Comparison of ENCODE assay signal across 15 cellular contexts in the genomic region with DNA sequence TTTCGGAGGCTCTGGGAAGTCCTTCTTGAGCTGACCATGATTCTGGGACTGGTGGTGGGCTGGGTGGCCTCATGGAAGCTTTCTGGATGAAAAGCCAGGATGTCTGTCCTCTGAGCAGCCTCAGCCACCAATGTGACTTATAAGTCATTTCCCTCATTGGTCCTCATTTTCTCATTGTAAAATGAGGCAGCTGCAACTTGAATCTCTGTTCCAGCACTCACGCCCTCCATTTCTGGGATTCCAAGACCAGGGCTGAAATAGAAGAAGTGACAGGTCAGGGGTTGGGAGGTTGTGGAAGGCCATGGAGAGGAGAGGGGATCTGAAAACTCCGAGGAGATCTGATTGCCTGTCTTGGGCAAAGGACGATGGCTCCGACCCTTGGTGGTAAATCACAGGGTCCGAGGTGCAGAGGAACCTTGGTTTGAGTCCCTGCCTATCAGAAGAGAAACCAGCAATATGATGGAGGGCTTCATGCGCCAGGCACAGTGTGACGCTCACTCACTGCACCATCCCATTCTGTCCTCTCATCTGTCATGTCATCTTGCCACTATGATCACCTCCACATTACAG. TPM values are rescaled to one million over a fixed set of nuclear protein-coding genes. Genes with fewer than 3 reads are reported as not detected.
DNase-seq lines count a peak whose midpoint lies in the region; ATAC-seq and TF ChIP-seq lines count a peak whose summit lies in the region.
"Had no signal": no experiment of that assay in that cellular context is flagged by ENCODE, and none has a peak within 500 bp of the region (broad histone marks: within the 10 kb centered on the region; RNA-seq: fewer than 3 reads in every experiment).

No MANE protein-coding gene starts in this region.

- H3K4me1 ChIP-seq in cardiac muscle cell (ENCODE audit: low read depth): peaks cover 62% of the 10 kb centered on the region
- peaks cover 39% of the 10 kb centered on the region for H3K4me1 ChIP-seq in endodermal cell (ENCODE audit: control insufficient read depth, insufficient read depth, low read length)
- H3K4me1 ChIP-seq in thoracic aorta (ENCODE audit: control insufficient read depth in 1 of 2, low read depth in 2 of 2): peaks cover 15 to 67% of the 10 kb centered on the region in 2 donors
- H3K4me1 ChIP-seq in mammary epithelial cell (ENCODE audit: insufficient read depth, low read length): no peaks in the 10 kb centered on the region

- in situ Hi-C loops in mammary epithelial cell (cut with MboI; ENCODE audit: low sequenced_read_pairs in 2 of 2): no loop called here

- peaks cover 31% of the 10 kb centered on the region for H3K27me3 Mint-ChIP-seq in endodermal cell (ENCODE audit: insufficient read depth)

- intact Hi-C loops in Right ventricle myocardium superior (cut with DNase I) (no loop called here), mammary epithelial cell (cut with micrococcal nuclease) (no loop called here)

- H4K20me1 ChIP-seq in mammary epithelial cell (ENCODE audit: insufficient read depth, low read length): no peaks in the 10 kb centered on the region
- H4K20me1 ChIP-seq: BLaER1 treated with 17β-estradiol and CSF1 and Interleukin-3, amounts not matched to agents 10 nM and 100 nM had no signal

- H3K36me3 ChIP-seq in cardiac muscle cell (no peaks in the 10 kb centered on the region), endodermal cell (ENCODE audit: control insufficient read depth, insufficient read depth, low read length) (peaks cover 10% of the 10 kb centered on the region), thoracic aorta (no peaks in the 10 kb centered on the region), mammary epithelial cell (ENCODE audit: insufficient read depth, low read length) (no peaks in the 10 kb centered on the region)
- H3K36me3 ChIP-seq: BLaER1 treated with 17β-estradiol and CSF1 and Interleukin-3, amounts not matched to agents 10 nM and 100 nM; MG63 had no signal

- H3K27ac Mint-ChIP-seq in endodermal cell: no peak overlapping the region

- TF ChIP-seq CTCF in cardiac muscle cell (IDR thresholded peaks at IDR 0.05; ENCODE audit: low read depth, low read length) (no peak), endodermal cell (conservative IDR thresholded peaks at IDR 0.05) (no peak), thoracic aorta (IDR thresholded peaks at IDR 0.05) (no peak), mammary epithelial cell (conservative IDR thresholded peaks at IDR 0.05 in 1 of 2, IDR thresholded peaks at IDR 0.05 in 1 of 2; ENCODE audit: extremely low read depth in 1 of 2, insufficient read depth in 1 of 2, low read depth in 1 of 2, low read length in 2 of 2) (no peak)

- DNase-seq in cardiac muscle cell (ENCODE audit: low read depth in 1 of 2, low spot score in 1 of 2) (no peak), Right ventricle myocardium superior (no peak), endodermal cell (peak; percentile 31), myocyte (ENCODE audit: low read depth) (peak; percentile 55), thoracic aorta (ENCODE audit: low spot score) (no peak), hypothalamus (lab: John Stamatoyannopoulos, UW) (no peak), NCI-H2196 (lab: John Stamatoyannopoulos, UW; ENCODE audit: unreplicated experiment) (no peak), mammary epithelial cell (no peak)
- DNase-seq: 8988T, DMS 273 treated with DMSO at 0.1 percent for 48 hours, MG63, NCI-H1105, NCI-H1694 treated with DMSO at 0.1 percent for 48 hours, NCI-H774 had no signal

- H3K36me3 Mint-ChIP-seq in endodermal cell (ENCODE audit: low read depth): peaks cover 14% of the 10 kb centered on the region

- WGBS in endodermal cell (ENCODE audit: insufficient coverage in 1 of 2, insufficient read length in 1 of 2), 2 experiments: 96 to 99% methylated on average over 7 to 8 of the region's 8 CpGs
- 83% methylated on average over 8 of the region's 8 CpGs for WGBS in mammary epithelial cell (ENCODE audit: low coverage, missing lambda C conversion rate)

- CTCF ChIA-PET in mammary epithelial cell (lab: Charles Lee; ENCODE audit: low non-redundant PET): no interaction called here

- H3K27me3 ChIP-seq in cardiac muscle cell (no peaks in the 10 kb centered on the region), endodermal cell (ENCODE audit: control insufficient read depth, insufficient read depth, low read length, poor library complexity, severe bottlenecking) (no peaks in the 10 kb centered on the region), thoracic aorta (replicated peaks; ENCODE audit: insufficient read depth) (no peaks in the 10 kb centered on the region), mammary epithelial cell (ENCODE audit: insufficient read depth, low read length) (no peaks in the 10 kb centered on the region)
- H3K27me3 ChIP-seq: BLaER1 treated with 17β-estradiol and CSF1 and Interleukin-3, amounts not matched to agents 10 nM and 100 nM; MG63 had no signal

- H3K9me3 ChIP-seq in cardiac muscle cell (ENCODE audit: low read depth) (peaks cover 5% of the 10 kb centered on the region), endodermal cell (ENCODE audit: control insufficient read depth, low read length) (peaks cover 18% of the 10 kb centered on the region), thoracic aorta (no peaks in the 10 kb centered on the region), mammary epithelial cell (replicated peaks; ENCODE audit: insufficient read depth, low read length) (no peaks in the 10 kb centered on the region)

- no TSS peak for BruUV-seq in mammary epithelial cell (replicated peaks; lab: Mats Ljungman, UMichigan)

- ATAC-seq in Right ventricle myocardium superior (ENCODE audit: poor library complexity) (no peak), thoracic aorta (ENCODE audit: insufficient number of reproducible peaks, low FRiP score, low read depth) (no peak)

- no peak overlapping the region for H3K4me3 ChIP-seq in cardiac muscle cell
- H3K4me3 ChIP-seq in endodermal cell (ENCODE audit: low read length): no peak overlapping the region
- no peak overlapping the region for H3K4me3 ChIP-seq in thoracic aorta
- no peak overlapping the region for H3K4me3 ChIP-seq in mammary epithelial cell (replicated peaks in 1 of 3; ENCODE audit: insufficient read depth in 1 of 3, low read depth in 2 of 3, low read length in 3 of 3)
- H3K4me3 ChIP-seq: BLaER1 treated with 17β-estradiol and CSF1 and Interleukin-3, amounts not matched to agents 10 nM and 100 nM; MG63 had no signal

- H3K4me2 ChIP-seq in mammary epithelial cell (ENCODE audit: insufficient read depth, low read depth, low read length): no peak overlapping the region

- H3K27ac ChIP-seq in cardiac muscle cell (peak overlapping the region; percentile 94), endodermal cell (ENCODE audit: low read depth, low read length) (no peak overlapping the region), thoracic aorta (peak overlapping the region; percentile 26 to 86), mammary epithelial cell (ENCODE audit: insufficient read depth, low read depth, low read length) (no peak overlapping the region)
- H3K27ac ChIP-seq: BLaER1 treated with 17β-estradiol and CSF1 and Interleukin-3, amounts not matched to agents 10 nM and 100 nM had no signal

- dilution Hi-C loops in mammary epithelial cell (cut with HindIII; ENCODE audit: low sequenced_read_pairs): loop anchor here (5.0 kb wide), 1 partner anchor 33 kb away; no protein-coding TSS in a partner anchor

- H3K9ac ChIP-seq in endodermal cell (ENCODE audit: extremely low read depth, low read length, poor library complexity, severe bottlenecking): no peak overlapping the region
- H3K9ac ChIP-seq in mammary epithelial cell (ENCODE audit: insufficient read depth, low read length): no peak overlapping the region
- H3K9ac ChIP-seq: BLaER1 treated with 17β-estradiol and CSF1 and Interleukin-3, amounts not matched to agents 10 nM and 100 nM had no signal

- no peaks in the 10 kb centered on the region for H3K79me2 ChIP-seq in mammary epithelial cell (ENCODE audit: insufficient read depth, low read length)

- no peak overlapping the region for H3K4me3 Mint-ChIP-seq in endodermal cell

- H3K4me1 Mint-ChIP-seq in endodermal cell: peaks cover 43% of the 10 kb centered on the region

- no peak overlapping the region for H2AFZ ChIP-seq in mammary epithelial cell (ENCODE audit: low read depth, low read length)

- H3K9me3 Mint-ChIP-seq in endodermal cell: peaks cover 17% of the 10 kb centered on the region

RNA-seq across cellular contexts. Expression of gene TSPAN18, which starts 38.3 kb away (rescaled TPM):
- total RNA-seq in cardiac muscle cell: 48.1 and 68.6 TPM in 2 replicates
- polyA plus RNA-seq in cardiac muscle cell: 82.8 and 122 TPM in 2 replicates
- 99.7 TPM for total RNA-seq in Right ventricle myocardium superior
- total RNA-seq in endodermal cell: 10 to 100 TPM; 28.0 to 28.7 TPM
- 96.1 TPM for polyA plus RNA-seq in endodermal cell (2013, experiment 1 of 2)
- 74.6 TPM for polyA plus RNA-seq in endodermal cell (2013, experiment 2 of 2)
- 1.3 and 1.8 TPM in 2 replicates for total RNA-seq in myocyte
- polyA plus RNA-seq in myocyte (2012): 2.2 TPM
- total RNA-seq in thoracic aorta: 1 to 10 TPM; 2.0 to 7.7 TPM
- not detected for total RNA-seq in mammary epithelial cell
- 0.08 TPM for polyA plus RNA-seq in mammary epithelial cell
- 5.0 TPM for polyA minus RNA-seq in mammary epithelial cell

Comparison
In these comparisons a context has a peak if more than half of its experiments do, and no peak if none do; other contexts are left out.
1. DNase-seq: peak in endodermal cell (single experiment) and myocyte (single experiment); none in cardiac muscle cell (0 of 2), Right ventricle myocardium superior (single experiment), thoracic aorta (single experiment), hypothalamus (0 of 51), NCI-H2196 (single experiment) and mammary epithelial cell (single experiment).
2. H3K27ac ChIP-seq: peak in cardiac muscle cell (single experiment) and thoracic aorta (2 of 2); none in endodermal cell (single experiment) and mammary epithelial cell (single experiment).